1 cellular context compared by ENCODE assay signal in genomic region chr16:84699712-84700517, GRCh38.
TF ChIP-seq lines count a peak whose summit lies in the region.

TSS of gene USP10 (plus strand) at chr16:84700000. CDS start at chr16:84700091, 91 bp downstream.

TF ChIP-seq in HCT116, 20 proteins besides CTCF, POLR2A, EP300 and RAD21 (continued from another document):
- no peak for TF ChIP-seq FOSL1 (IDR thresholded peaks at IDR 0.05; ENCODE audit: low read depth)
